In the genomic region with DNA sequence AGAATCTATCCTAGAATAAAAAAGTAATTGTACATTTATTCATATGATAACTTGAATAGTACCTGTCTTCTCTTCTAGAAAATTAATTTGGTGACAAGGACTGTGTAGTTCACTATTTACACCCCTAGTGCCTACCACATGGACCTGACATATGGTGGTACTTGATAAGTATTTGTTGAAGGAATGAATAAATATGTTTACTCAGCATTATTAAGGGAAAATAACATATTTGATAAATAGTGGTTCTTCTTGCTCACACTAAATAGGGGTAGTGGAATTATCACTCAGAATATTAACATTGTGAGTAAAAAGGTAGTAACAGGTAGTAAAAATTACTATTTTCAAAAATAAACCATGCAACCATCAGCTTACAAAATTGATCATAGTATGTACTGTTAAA, we compare ENCODE assay signal across 29 cellular contexts.
"Had no signal": no experiment of that assay in that cellular context is flagged by ENCODE, and none has a peak within 500 bp of the region (broad histone marks: within the 10 kb centered on the region; RNA-seq: fewer than 3 reads in every experiment).

No MANE protein-coding gene starts in this region.

- H3K36me3 Mint-ChIP-seq: naive B cell had no signal

- H2AFZ ChIP-seq: hepatocyte, parathyroid adenoma had no signal

- H3K27me3 ChIP-seq: hepatocyte, right atrium auricular region, vagina had no signal

- H3K9ac ChIP-seq: parathyroid adenoma had no signal

- H3K4me3 Mint-ChIP-seq: activated T-cell treated with anti-CD3 and anti-CD28 coated beads, Interleukin-2, amount 50 U/mL, for 72 hours; mesothelial cell of epicardium; naive B cell; T-helper 1 cell treated with Interleukin-12 subunit alpha and Interleukin-12 subunit beta and Interleukin-4 antibody, amounts not matched to agents 30 μg/mL and 1 μg/mL, for 36 hours; type B pancreatic cell had no signal

- H3K27ac Mint-ChIP-seq: activated naive CD4-positive, alpha-beta T cell treated with anti-CD3 and anti-CD28 coated beads, Interleukin-2, amount 50 U/mL, for 72 hours; activated T-cell treated with anti-CD3 and anti-CD28 coated beads, Interleukin-2, amount 50 U/mL, for 72 hours; mesothelial cell of epicardium; naive B cell; T-helper 1 cell treated with Interleukin-12 subunit alpha and Interleukin-12 subunit beta and Interleukin-4 antibody, amounts not matched to agents 30 μg/mL and 1 μg/mL, for 36 hours; type B pancreatic cell had no signal

- H3K9me3 ChIP-seq: gastroesophageal sphincter, right atrium auricular region, spleen, vagina had no signal

- H3K4me3 ChIP-seq: coronary artery, gastroesophageal sphincter, hepatocyte, right atrium auricular region, spleen, vagina had no signal

- DNase-seq: activated CD4-positive, alpha-beta T cell treated with anti-CD3 and anti-CD28 coated beads for 4 hours; activated CD4-positive, alpha-beta T cell treated with anti-CD3 and anti-CD28 coated beads, Interleukin-2, amount 50 U/mL, for 4 hours; activated naive CD4-positive, alpha-beta T cell; activated T-cell treated with anti-CD3 and anti-CD28 coated beads for 4 hours; activated T-cell treated with anti-CD3 and anti-CD28 coated beads, Interleukin-2, amount 50 U/mL, for 72 hours; anterior cingulate cortex; cerebellar nuclear complex; left colon; mammary epithelial cell; naive B cell; nucleus accumbens; spleen; stimulated activated naive CD4-positive, alpha-beta T cell treated with Interleukin-2 at 50 U/mL for 16 hours; T-helper 9 cell had no signal

- FAIRE-seq: endothelial cell of umbilical vein, keratinocyte, TTC549 had no signal

- ATAC-seq: activated naive CD4-positive, alpha-beta T cell treated with anti-CD3 and anti-CD28 coated beads, Interleukin-2, amount 50 U/mL, for 72 hours; activated T-cell treated with anti-CD3 and anti-CD28 coated beads, Interleukin-2, amount 50 U/mL, for 72 hours; gastroesophageal sphincter; left colon had no signal

- H3K27ac ChIP-seq: coronary artery, gastroesophageal sphincter, hepatocyte, parathyroid adenoma, right atrium auricular region, spleen, vagina, VCaP had no signal

- H3K9me3 Mint-ChIP-seq: activated naive CD4-positive, alpha-beta T cell treated with anti-CD3 and anti-CD28 coated beads, Interleukin-2, amount 50 U/mL, for 72 hours; activated T-cell treated with anti-CD3 and anti-CD28 coated beads, Interleukin-2, amount 50 U/mL, for 72 hours; mesothelial cell of epicardium; neural crest cell; T-helper 1 cell treated with Interleukin-12 subunit alpha and Interleukin-12 subunit beta and Interleukin-4 antibody, amounts not matched to agents 30 μg/mL and 1 μg/mL, for 36 hours; type B pancreatic cell had no signal

- H3K36me3 ChIP-seq: gastroesophageal sphincter, right atrium auricular region, spleen, vagina had no signal
